ENCODE assay signal across 8 cellular contexts in the genomic region with DNA sequence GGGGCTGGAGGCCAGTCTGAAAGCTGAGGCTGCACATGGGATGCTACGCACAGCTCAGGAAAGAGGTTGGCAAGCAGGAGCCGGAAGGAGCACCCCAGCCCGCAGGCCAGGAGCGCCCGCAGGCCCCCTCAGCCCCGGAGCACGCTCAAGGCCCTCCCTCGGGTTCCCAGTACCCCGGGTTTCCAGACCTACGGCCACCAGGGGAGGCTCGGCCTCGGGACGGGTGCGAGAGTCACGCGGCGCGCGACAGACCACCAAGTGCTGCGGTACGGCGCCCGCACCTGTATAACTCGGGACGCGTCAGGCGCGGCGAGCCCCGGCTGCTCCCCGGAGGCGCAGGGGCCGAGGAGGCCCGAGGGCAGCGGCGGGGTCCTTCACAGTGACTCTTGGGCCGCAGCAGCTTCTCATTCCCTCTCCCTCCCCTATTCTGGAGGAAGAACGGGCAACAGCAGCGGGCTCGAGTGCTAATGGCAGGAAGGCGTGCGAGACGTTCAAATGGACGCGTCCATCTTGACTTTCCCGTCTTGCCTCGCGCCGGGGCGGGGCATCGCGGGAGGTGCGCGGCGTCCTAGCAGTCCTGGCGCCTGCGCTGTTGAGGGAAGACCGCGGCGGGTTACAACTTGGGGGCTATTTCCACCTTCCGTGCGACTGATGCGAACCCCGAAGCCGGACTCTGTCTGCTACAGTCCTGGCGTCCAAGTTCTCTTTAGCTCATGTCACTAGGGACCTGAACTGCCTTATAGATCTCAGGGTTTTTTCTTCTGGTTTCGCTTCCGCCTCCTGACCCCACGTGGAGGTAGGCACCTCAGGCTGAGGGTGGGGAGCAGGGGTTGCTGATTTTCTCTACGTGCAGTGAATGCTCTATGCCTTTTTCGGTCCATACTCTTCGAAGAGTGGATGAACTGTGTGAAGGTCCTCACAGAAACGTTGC. TPM values are rescaled to one million over a fixed set of nuclear protein-coding genes. Genes with fewer than 3 reads are reported as not detected.
DNase-seq lines count a peak whose midpoint lies in the region; ATAC-seq and TF ChIP-seq lines count a peak whose summit lies in the region.

A gene with protein sequence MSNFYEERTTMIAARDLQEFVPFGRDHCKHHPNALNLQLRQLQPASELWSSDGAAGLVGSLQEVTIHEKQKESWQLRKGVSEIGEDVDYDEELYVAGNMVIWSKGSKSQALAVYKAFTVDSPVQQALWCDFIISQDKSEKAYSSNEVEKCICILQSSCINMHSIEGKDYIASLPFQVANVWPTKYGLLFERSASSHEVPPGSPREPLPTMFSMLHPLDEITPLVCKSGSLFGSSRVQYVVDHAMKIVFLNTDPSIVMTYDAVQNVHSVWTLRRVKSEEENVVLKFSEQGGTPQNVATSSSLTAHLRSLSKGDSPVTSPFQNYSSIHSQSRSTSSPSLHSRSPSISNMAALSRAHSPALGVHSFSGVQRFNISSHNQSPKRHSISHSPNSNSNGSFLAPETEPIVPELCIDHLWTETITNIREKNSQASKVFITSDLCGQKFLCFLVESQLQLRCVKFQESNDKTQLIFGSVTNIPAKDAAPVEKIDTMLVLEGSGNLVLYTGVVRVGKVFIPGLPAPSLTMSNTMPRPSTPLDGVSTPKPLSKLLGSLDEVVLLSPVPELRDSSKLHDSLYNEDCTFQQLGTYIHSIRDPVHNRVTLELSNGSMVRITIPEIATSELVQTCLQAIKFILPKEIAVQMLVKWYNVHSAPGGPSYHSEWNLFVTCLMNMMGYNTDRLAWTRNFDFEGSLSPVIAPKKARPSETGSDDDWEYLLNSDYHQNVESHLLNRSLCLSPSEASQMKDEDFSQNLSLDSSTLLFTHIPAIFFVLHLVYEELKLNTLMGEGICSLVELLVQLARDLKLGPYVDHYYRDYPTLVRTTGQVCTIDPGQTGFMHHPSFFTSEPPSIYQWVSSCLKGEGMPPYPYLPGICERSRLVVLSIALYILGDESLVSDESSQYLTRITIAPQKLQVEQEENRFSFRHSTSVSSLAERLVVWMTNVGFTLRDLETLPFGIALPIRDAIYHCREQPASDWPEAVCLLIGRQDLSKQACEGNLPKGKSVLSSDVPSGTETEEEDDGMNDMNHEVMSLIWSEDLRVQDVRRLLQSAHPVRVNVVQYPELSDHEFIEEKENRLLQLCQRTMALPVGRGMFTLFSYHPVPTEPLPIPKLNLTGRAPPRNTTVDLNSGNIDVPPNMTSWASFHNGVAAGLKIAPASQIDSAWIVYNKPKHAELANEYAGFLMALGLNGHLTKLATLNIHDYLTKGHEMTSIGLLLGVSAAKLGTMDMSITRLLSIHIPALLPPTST (N-terminal part only) (minus strand): TSS at position 533 of the 931 bp plus-strand sequence. CDS start 3,368 bp downstream, outside the sequence.

- H3K27ac ChIP-seq in ascending aorta (peak within 1 kb of the TSS; percentile 72 to 78), aorta (ENCODE audit: low read depth in 1 of 2, low read length in 2 of 2) (peak within 1 kb of the TSS in 1 of 2 donors; percentile 68)

- H3K4me1 Mint-ChIP-seq in T-helper 2 cell treated with Interferon-gamma antibody and Interleukin-4, amounts not matched to agents 5 μg/mL and 100 μg/mL, for 36 hours (ENCODE audit: low read depth) = peaks cover 14% of the 10 kb centered on the region

- WGBS in aorta, 2 donors = 0% methylated on average over 71 to 73 of the region's 73 CpGs

- DNase-seq in NCI-H1694 (lab: John Stamatoyannopoulos, UW) (peak; percentile 73), ascending aorta (ENCODE audit: low spot score in 2 of 2) (peak in 1 of 2 donors; percentile 90), hepatic stellate cell (ENCODE audit: low spot score) (peak; percentile 88), retina (peak; percentile 94), aorta (peak; percentile 90 to 93)
- DNase-seq in T-helper 2 cell treated with Interferon-gamma antibody and Interleukin-4, amounts not matched to agents 5 μg/mL and 100 μg/mL, for 36 hours (ENCODE audit: low spot score) = peak; percentile 87

- H3K27me3 Mint-ChIP-seq in T-helper 2 cell treated with Interferon-gamma antibody and Interleukin-4, amounts not matched to agents 5 μg/mL and 100 μg/mL, for 36 hours (ENCODE audit: low read depth) = no peaks in the 10 kb centered on the region

- no peaks in the 10 kb centered on the region for H3K27me3 ChIP-seq in ascending aorta
- no peaks in the 10 kb centered on the region for H3K27me3 ChIP-seq in aorta (ENCODE audit: control insufficient read depth in 1 of 2, insufficient read depth in 2 of 2, low read length in 1 of 2)

- H3K27ac Mint-ChIP-seq in T-helper 2 cell treated with Interferon-gamma antibody and Interleukin-4, amounts not matched to agents 5 μg/mL and 100 μg/mL, for 36 hours = peak within 1 kb of the TSS; percentile 97

- intact Hi-C loops in ascending aorta (cut with DNase I) = no loop called here
- intact Hi-C loops in aorta (cut with DNase I) = no loop called here

- no peak for TF ChIP-seq CTCF in ascending aorta (IDR thresholded peaks at IDR 0.05)

- ATAC-seq in GM18502 (IDR thresholded peaks at IDR 0.05; ENCODE audit: poor library complexity, unreplicated experiment) (peak; percentile 82), HG02870 (IDR thresholded peaks at IDR 0.05; ENCODE audit: unreplicated experiment) (peak; percentile 82), aorta (ENCODE audit: low FRiP score) (peak; percentile 95)

- H3K4me3 ChIP-seq in ascending aorta = peak within 1 kb of the TSS; percentile 99 to 100
- H3K4me3 ChIP-seq in aorta (ENCODE audit: low read length in 2 of 2) = peak within 1 kb of the TSS; percentile 80 to 82

- H3K36me3 Mint-ChIP-seq in T-helper 2 cell treated with Interferon-gamma antibody and Interleukin-4, amounts not matched to agents 5 μg/mL and 100 μg/mL, for 36 hours (ENCODE audit: low read depth) = peaks cover 15% of the 10 kb centered on the region

- peaks cover 0 to 6% of the 10 kb centered on the region in 2 donors for H3K4me1 ChIP-seq in ascending aorta
- H3K4me1 ChIP-seq in aorta (ENCODE audit: control insufficient read depth in 1 of 2, insufficient read depth in 2 of 2, low read length in 2 of 2) = no peaks in the 10 kb centered on the region

- H3K9me3 Mint-ChIP-seq in T-helper 2 cell treated with Interferon-gamma antibody and Interleukin-4, amounts not matched to agents 5 μg/mL and 100 μg/mL, for 36 hours = no peaks in the 10 kb centered on the region

- no peaks in the 10 kb centered on the region for H3K9me3 ChIP-seq in ascending aorta
- no peaks in the 10 kb centered on the region for H3K9me3 ChIP-seq in aorta (ENCODE audit: control insufficient read depth, low read length)

- H3K4me3 Mint-ChIP-seq in T-helper 2 cell treated with Interferon-gamma antibody and Interleukin-4, amounts not matched to agents 5 μg/mL and 100 μg/mL, for 36 hours = peak within 1 kb of the TSS; percentile 96

- H3K36me3 ChIP-seq in ascending aorta (peaks cover 0 to 4% of the 10 kb centered on the region in 2 donors), aorta (ENCODE audit: control insufficient read depth in 1 of 2, insufficient read depth in 2 of 2, low read length in 1 of 2) (no peaks in the 10 kb centered on the region)

RNA-seq across cellular contexts. Expression of the gene that starts here (rescaled TPM):
- total RNA-seq in ascending aorta (36.6 TPM), aorta (10 to 100 TPM; 29.2 to 35.1 TPM)
- polyA plus RNA-seq in aorta = 1 to 10 TPM; 4.1 to 6.3 TPM
